ENCODE assay signal across 12 cellular contexts in genomic region chr7:6228363-6228762, GRCh38. TPM values are rescaled to one million over a fixed set of nuclear protein-coding genes. Genes with fewer than 3 reads are reported as not detected.
DNase-seq lines count a peak whose midpoint lies in the region; ATAC-seq and TF ChIP-seq lines count a peak whose summit lies in the region.
"Had no signal": no experiment of that assay in that cellular context is flagged by ENCODE, and none has a peak within 500 bp of the region (broad histone marks: within the 10 kb centered on the region; RNA-seq: fewer than 3 reads in every experiment).

No MANE protein-coding gene starts in this region.

- H3K4me2 ChIP-seq in GM23338, result peak overlapping the region; percentile 55

- no peaks in the 10 kb centered on the region for H3K36me3 ChIP-seq in GM23338 (ENCODE audit: insufficient read depth)
- H3K36me3 ChIP-seq in ascending aorta, result no peaks in the 10 kb centered on the region
- no peaks in the 10 kb centered on the region for H3K36me3 ChIP-seq in right atrium auricular region
- H3K36me3 ChIP-seq in gastrocnemius medialis, result no peaks in the 10 kb centered on the region
- H3K36me3 ChIP-seq: neutrophil had no signal

- peaks cover 2% of the 10 kb centered on the region; the same call in 1 of the 3 replicates for H3K36me3 Mint-ChIP-seq in GM23338 (ENCODE audit: low read depth)

- H3K9me3 ChIP-seq in ascending aorta (no peaks in the 10 kb centered on the region), right atrium auricular region (no peaks in the 10 kb centered on the region), gastrocnemius medialis (no peaks in the 10 kb centered on the region)
- H3K9me3 ChIP-seq: neutrophil had no signal

- no peaks in the 10 kb centered on the region for H3F3A ChIP-seq in GM23338 (replicated peaks; ENCODE audit: low read depth)

- 0 out of 2 replicates have a peak overlapping the region, but pooled peaks have one; percentile 24 for H3K27ac ChIP-seq in GM23338 (ENCODE audit: low read depth)
- peak overlapping the region; percentile 65 to 70 for H3K27ac ChIP-seq in ascending aorta
- peak overlapping the region; percentile 75 to 81 for H3K27ac ChIP-seq in right atrium auricular region
- H3K27ac ChIP-seq in gastrocnemius medialis, result peak overlapping the region; percentile 34 to 69 (median 56)
- H3K27ac ChIP-seq: epithelial cell of prostate, neutrophil had no signal

- H3K27ac Mint-ChIP-seq in GM23338, result peak overlapping the region; percentile 73

- H3K4me3 ChIP-seq in GM23338 (no peak overlapping the region), ascending aorta (peak overlapping the region in 1 of 2 donors; percentile 34), right atrium auricular region (peak overlapping the region in 1 of 2 donors; percentile 14), gastrocnemius medialis (peak overlapping the region in 1 of 4 donors; percentile 15)

- H3K27me3 Mint-ChIP-seq in GM23338 (ENCODE audit: insufficient read depth, low read depth, poor library complexity), result peaks cover 2% of the 10 kb centered on the region

- no peaks in the 10 kb centered on the region for H4K20me1 ChIP-seq in GM23338 (replicated peaks; ENCODE audit: insufficient read depth)

- ATAC-seq in GM23338, result peak; percentile 73
- no peak for ATAC-seq in gastrocnemius medialis
- ATAC-seq in HG03378 (IDR thresholded peaks at IDR 0.05; ENCODE audit: unreplicated experiment), result no peak
- no peak for ATAC-seq in GM21528 (IDR thresholded peaks at IDR 0.05; ENCODE audit: low FRiP score, unreplicated experiment)

- no peak for TF ChIP-seq POLR2A in gastrocnemius medialis (IDR thresholded peaks at IDR 0.05)

- DNase-seq in GM23338 (ENCODE audit: low spot score), result peak; percentile 30
- no peak for DNase-seq in ascending aorta (ENCODE audit: low spot score in 2 of 2)
- DNase-seq in right atrium auricular region (ENCODE audit: low spot score), result no peak
- no peak for DNase-seq in gastrocnemius medialis
- DNase-seq in DMS79 treated with DMSO at 0.1 percent for 48 hours (lab: John Stamatoyannopoulos, UW), result no peak
- no peak for DNase-seq in amniotic stem cell (lab: John Stamatoyannopoulos, UW)
- DNase-seq: EL, NCI-H1417 treated with DMSO at 0.1 percent for 48 hours had no signal

- peaks cover 34% of the 10 kb centered on the region for H3K4me1 Mint-ChIP-seq in GM23338

- no peaks in the 10 kb centered on the region for H3K9me2 ChIP-seq in GM23338 (ENCODE audit: insufficient read depth)

- no peak overlapping the region for H2AFZ ChIP-seq in GM23338

- in situ Hi-C loops in gastrocnemius medialis (cut with MboI; ENCODE audit: low sequenced_read_pairs in 4 of 4), result no loop called here

- H3K4me1 ChIP-seq in GM23338 (ENCODE audit: insufficient read depth) (peaks cover 15% of the 10 kb centered on the region), ascending aorta (peaks cover 4 to 34% of the 10 kb centered on the region in 2 donors), right atrium auricular region (peaks cover 0 to 89% of the 10 kb centered on the region in 2 donors), gastrocnemius medialis (peaks cover 37 to 60% of the 10 kb centered on the region in 2 donors)

- H3K4me3 Mint-ChIP-seq in GM23338, result peak overlapping the region; percentile 5; the same call in 1 of the 3 replicates

- no peaks in the 10 kb centered on the region; the same call in 2 of the 3 replicates for H3K9me3 Mint-ChIP-seq in GM23338

- intact Hi-C loops in ascending aorta (cut with DNase I) (no loop called here), gastrocnemius medialis (cut with DNase I; ENCODE audit: low total_unique reads) (no loop called here)

- TF ChIP-seq CTCF in GM23338 (conservative IDR thresholded peaks at IDR 0.05; ENCODE audit: low read depth in 2 of 2) (no peak), ascending aorta (IDR thresholded peaks at IDR 0.05) (no peak), right atrium auricular region (IDR thresholded peaks at IDR 0.05) (no peak), gastrocnemius medialis (IDR thresholded peaks at IDR 0.05 in 4 of 5, conservative IDR thresholded peaks at IDR 0.05 in 1 of 5) (no peak)

- no peaks in the 10 kb centered on the region for H3K27me3 ChIP-seq in GM23338 (ENCODE audit: insufficient read depth)
- no peaks in the 10 kb centered on the region for H3K27me3 ChIP-seq in ascending aorta
- no peaks in the 10 kb centered on the region for H3K27me3 ChIP-seq in right atrium auricular region
- no peaks in the 10 kb centered on the region for H3K27me3 ChIP-seq in gastrocnemius medialis

- H3K79me2 ChIP-seq in GM23338 (replicated peaks; ENCODE audit: insufficient read depth), result peaks cover 34% of the 10 kb centered on the region; the same call in 1 of the 2 replicates

TF ChIP-seq in GM23338, 12 proteins besides CTCF, POLR2A, EP300 and RAD21 (continues in another document):
- TF ChIP-seq ZNF331 (CRISPR knock-in tag; IDR thresholded peaks at IDR 0.05; ENCODE audit: low read depth) (no peak), EZH2phosphoT487 (IDR thresholded peaks at IDR 0.05; ENCODE audit: unreplicated experiment) (no peak), REST (IDR thresholded peaks at IDR 0.05; ENCODE audit: unreplicated experiment) (no peak), ZNF114 (CRISPR knock-in tag; IDR thresholded peaks at IDR 0.05) (no peak), JUNB (IDR thresholded peaks at IDR 0.05; ENCODE audit: unreplicated experiment) (no peak), POLR2AphosphoS5 (IDR thresholded peaks at IDR 0.05; ENCODE audit: low read depth) (no peak), EZH2 (IDR thresholded peaks at IDR 0.05; ENCODE audit: low read depth, unreplicated experiment) (no peak)

RNA-seq across cellular contexts. Expression of gene CYTH3, which starts 44.1 kb away (rescaled TPM):
- total RNA-seq in GM23338 (2014; rRNA removed; shearing (Covaris generic)), result 15.3 and 28.3 TPM in 2 replicates
- 4.6 and 5.9 TPM in 2 replicates for polyA plus RNA-seq in GM23338 (2016; fragmentation: Nextera tagmentation; extraction: Ambion mirVana)
- total RNA-seq in ascending aorta (51.8 TPM), right atrium auricular region (10 to 100 TPM; 27.2 to 34.0 TPM), gastrocnemius medialis (10 to 100 TPM; 14.3 to 20.2 (median 16.7) TPM)

Comparison
In these comparisons a context has a peak if more than half of its experiments do, and no peak if none do; other contexts are left out.
1. H3K27ac ChIP-seq: peak in every context shown above with its lines; median percentile 78 in right atrium auricular region; 68 in ascending aorta; 56 in gastrocnemius medialis; 24 in GM23338.